Comparison of ENCODE assay signal across 8 cellular contexts in the genomic region with DNA sequence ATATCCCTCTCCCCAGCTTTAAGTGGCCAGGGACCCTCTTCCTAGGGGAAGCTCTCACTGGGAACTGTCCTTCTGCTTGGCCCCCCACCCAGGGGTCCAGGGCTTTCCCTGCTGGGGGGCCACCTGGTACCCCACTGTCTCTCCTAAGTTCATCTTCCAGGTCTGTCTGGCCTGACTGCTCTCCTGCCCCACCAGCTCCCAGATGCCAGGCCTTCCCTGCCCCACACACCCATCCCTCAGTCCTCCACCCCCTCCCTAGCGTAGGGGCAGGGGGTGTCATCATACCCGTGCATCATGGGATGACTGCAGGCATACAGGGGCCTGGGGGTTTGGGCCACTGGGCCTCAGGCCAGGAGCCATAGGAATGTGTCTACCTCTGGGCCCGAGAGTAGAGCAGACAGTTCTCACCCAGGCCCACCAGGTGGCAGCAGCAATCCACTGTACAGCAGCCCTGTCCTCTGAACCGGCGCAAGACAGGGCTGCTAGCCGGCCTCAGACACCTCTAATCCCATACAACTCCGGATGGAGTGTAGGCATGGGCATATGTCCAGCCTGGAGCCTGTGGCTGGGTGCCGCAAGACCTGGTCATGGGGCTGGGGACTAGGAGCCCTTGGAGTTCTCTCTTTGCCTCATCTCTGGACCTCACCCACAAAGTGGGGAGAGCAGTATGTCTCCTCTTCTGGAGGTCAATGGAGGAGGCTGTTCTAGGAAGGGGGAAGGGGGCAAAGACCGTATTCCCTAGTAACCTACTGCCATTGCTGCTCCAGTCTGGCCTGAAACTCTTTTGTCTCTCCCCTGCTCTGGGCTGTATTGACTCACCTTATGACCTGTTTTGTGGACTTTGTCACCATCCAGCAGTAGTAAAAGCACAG. TPM values are rescaled to one million over a fixed set of nuclear protein-coding genes. Genes with fewer than 3 reads are reported as not detected.
DNase-seq lines count a peak whose midpoint lies in the region; ATAC-seq and TF ChIP-seq lines count a peak whose summit lies in the region.

No MANE protein-coding gene starts in this region.

- TF ChIP-seq CTCF in OCI-LY7 (conservative IDR thresholded peaks at IDR 0.05; ENCODE audit: low read length) (peak; percentile 92), esophagus squamous epithelium (IDR thresholded peaks at IDR 0.05) (peak; percentile 88 to 94 (median 94)), natural killer cell (IDR thresholded peaks at IDR 0.05) (peak; percentile 92)

- CTCF ChIA-PET in OCI-LY7 (lab: Charles Lee; ENCODE audit: unreplicated experiment): interaction anchor here (0.7 to 1.2 kb wide), 3 partner anchors 9 to 36 kb away, joined by 3 to 7 read pairs (median 4); a partner anchor contains a TSS

- WGBS in esophagus squamous epithelium, 2 donors: 0% methylated on average over 1 of the region's 9 CpGs; no CpG with 5 or more reads in 1 of the 2 donors

- no peaks in the 10 kb centered on the region for H4K20me1 ChIP-seq in OCI-LY7 (ENCODE audit: insufficient read depth, low read length)

- ATAC-seq in GM19438 (IDR thresholded peaks at IDR 0.05; ENCODE audit: low read depth, unreplicated experiment) (peak; percentile 83), natural killer cell (peak; percentile 88 to 99 (median 96))
- ATAC-seq in stimulated activated naive B cell treated with anti-CD40 and anti-IgM and Interleukin-4, amounts not matched to agents 10 μg/mL and 1 μg/mL and 100 μg/mL, for 72 hours (replicated peaks): peak; percentile 96 to 97

- POLR2A ChIA-PET in OCI-LY7 (lab: Charles Lee): interaction anchor here (0.8 kb wide), 1 partner anchor 69 kb away, joined by 3 read pairs; no protein-coding TSS in a partner anchor

- H3K36me3 Mint-ChIP-seq in natural killer cell: no peaks in the 10 kb centered on the region
- no peaks in the 10 kb centered on the region for H3K36me3 Mint-ChIP-seq in stimulated activated naive B cell treated with anti-CD40 and anti-IgM and Interleukin-4, amounts not matched to agents 10 μg/mL and 1 μg/mL and 100 μg/mL, for 72 hours

- no TSS peak for BruUV-seq in OCI-LY7 (replicated peaks; lab: Mats Ljungman, UMichigan)

- H3K9me3 ChIP-seq in OCI-LY7 (ENCODE audit: low read length) (no peaks in the 10 kb centered on the region), esophagus squamous epithelium (no peaks in the 10 kb centered on the region)

- H3K4me3 ChIP-seq in OCI-LY7 (ENCODE audit: low read depth, low read length, poor library complexity, severe bottlenecking) (no peak overlapping the region), esophagus squamous epithelium (no peak overlapping the region)

- H3K27ac ChIP-seq in OCI-LY7 (ENCODE audit: low read depth, low read length, poor library complexity, severe bottlenecking): no peak overlapping the region
- H3K27ac ChIP-seq in esophagus squamous epithelium: no peak overlapping the region

- H3K27me3 ChIP-seq in esophagus squamous epithelium: peaks cover 0 to 6% (median 0%) of the 10 kb centered on the region in 4 donors

- no peak for TF ChIP-seq POLR2A in esophagus squamous epithelium (IDR thresholded peaks at IDR 0.05)

- H3K9me2 ChIP-seq in OCI-LY7 (ENCODE audit: insufficient read depth, low read length): no peaks in the 10 kb centered on the region

- 0 out of 2 replicates have a peak overlapping the region, but pooled peaks have one; percentile 42 for H2AFZ ChIP-seq in OCI-LY7 (ENCODE audit: low read length)

- H3K4me1 ChIP-seq in OCI-LY7 (ENCODE audit: insufficient read depth, low read length, poor library complexity, severe bottlenecking) (peaks cover 9% of the 10 kb centered on the region), esophagus squamous epithelium (peaks cover 0 to 14% (median 5%) of the 10 kb centered on the region in 3 donors)

- no peaks in the 10 kb centered on the region for H3K79me2 ChIP-seq in OCI-LY7 (ENCODE audit: insufficient read depth, low read depth, low read length)

- H3K27me3 Mint-ChIP-seq in natural killer cell (ENCODE audit: low read depth in 2 of 2): peaks cover 0 to 8% of the 10 kb centered on the region in 2 donors
- peaks cover 8 to 49% of the 10 kb centered on the region in 2 donors for H3K27me3 Mint-ChIP-seq in stimulated activated naive B cell treated with anti-CD40 and anti-IgM and Interleukin-4, amounts not matched to agents 10 μg/mL and 1 μg/mL and 100 μg/mL, for 72 hours

- intact Hi-C loops in OCI-LY7 (cut with micrococcal nuclease; ENCODE audit: unreplicated experiment): loop anchor here (1.0 to 5.0 kb wide), 5 partner anchors 36 to 239 kb away; no protein-coding TSS in a partner anchor
- intact Hi-C loops in esophagus squamous epithelium (cut with DNase I): no loop called here
- intact Hi-C loops in natural killer cell (cut with micrococcal nuclease): loop anchor here (1.0 to 5.0 kb wide), 2 partner anchors 100 to 108 kb away; no protein-coding TSS in a partner anchor

- no peaks in the 10 kb centered on the region for H3K9me3 Mint-ChIP-seq in natural killer cell
- no peaks in the 10 kb centered on the region for H3K9me3 Mint-ChIP-seq in stimulated activated naive B cell treated with anti-CD40 and anti-IgM and Interleukin-4, amounts not matched to agents 10 μg/mL and 1 μg/mL and 100 μg/mL, for 72 hours

- no peak overlapping the region for H3K4me3 Mint-ChIP-seq in natural killer cell
- peak overlapping the region in 1 of 2 donors; percentile 25 for H3K4me3 Mint-ChIP-seq in stimulated activated naive B cell treated with anti-CD40 and anti-IgM and Interleukin-4, amounts not matched to agents 10 μg/mL and 1 μg/mL and 100 μg/mL, for 72 hours

- peaks cover 0 to 9% of the 10 kb centered on the region in 2 donors for H3K4me1 Mint-ChIP-seq in natural killer cell
- H3K4me1 Mint-ChIP-seq in stimulated activated naive B cell treated with anti-CD40 and anti-IgM and Interleukin-4, amounts not matched to agents 10 μg/mL and 1 μg/mL and 100 μg/mL, for 72 hours: peaks cover 6 to 11% of the 10 kb centered on the region in 2 donors

- H3K36me3 ChIP-seq in OCI-LY7 (ENCODE audit: insufficient read depth, low read length) (no peaks in the 10 kb centered on the region), esophagus squamous epithelium (no peaks in the 10 kb centered on the region)

- H3K4me2 ChIP-seq in OCI-LY7 (ENCODE audit: low read length): no peak overlapping the region

- peak; percentile 64 for DNase-seq in CMK (ENCODE audit: low read depth)
- DNase-seq in HPDE6-E6E7 (ENCODE audit: extremely low spot score): peak; percentile 73
- DNase-seq in OCI-LY7 (ENCODE audit: low spot score): peak; percentile 83
- DNase-seq in activated T-cell treated with anti-CD3 and anti-CD28 coated beads for 24 hours (ENCODE audit: low read depth): peak; percentile 75
- no peak for DNase-seq in esophagus squamous epithelium (lab: John Stamatoyannopoulos, UW)
- DNase-seq in natural killer cell: peak; percentile 77
- peak; percentile 69 for DNase-seq in stimulated activated naive B cell treated with anti-CD40 and anti-IgM and Interleukin-4, amounts not matched to agents 10 μg/mL and 1 μg/mL and 100 μg/mL, for 72 hours

- peak overlapping the region in 1 of 2 donors; percentile 52 for H3K27ac Mint-ChIP-seq in natural killer cell
- peak overlapping the region; percentile 82 for H3K27ac Mint-ChIP-seq in stimulated activated naive B cell treated with anti-CD40 and anti-IgM and Interleukin-4, amounts not matched to agents 10 μg/mL and 1 μg/mL and 100 μg/mL, for 72 hours

RNA-seq across cellular contexts. Expression of a gene that starts 10.0 kb away (rescaled TPM):
- 117 and 134 TPM in 2 replicates for total RNA-seq in OCI-LY7 (2014; rRNA removed; shearing (Covaris generic))
- total RNA-seq in OCI-LY7 (2022) (92.8 and 109 TPM in 2 replicates), esophagus squamous epithelium (10 to 100 TPM; 34.5 to 67.8 (median 46.5) TPM), natural killer cell (10 to 100 TPM; 81.3 to 97.0 (median 88.6) TPM)

RNA-seq across cellular contexts. Expression of a gene that starts 17.8 kb away (rescaled TPM):
- 0.05 TPM in 1 of 2 replicates, not detected in the other for total RNA-seq in OCI-LY7 (2014; rRNA removed; shearing (Covaris generic))
- total RNA-seq in OCI-LY7 (2022) (0.57 and 0.59 TPM in 2 replicates), esophagus squamous epithelium (1 to 10 TPM; 1.5 to 5.7 (median 2.6) TPM), natural killer cell (under 1 TPM in 1 of 3 donors, not detected in 2; 0.21 TPM)

RNA-seq across cellular contexts. Expression of a gene that starts 28.6 kb away (rescaled TPM):
- total RNA-seq in OCI-LY7 (2014; rRNA removed; shearing (Covaris generic)): 0.31 and 0.47 TPM in 2 replicates
- total RNA-seq in OCI-LY7 (2022): 0.31 and 1.2 TPM in 2 replicates
- under 1 TPM in 3 of 4 donors, not detected in 1; 0.38 to 0.53 (median 0.44) TPM for total RNA-seq in esophagus squamous epithelium
- total RNA-seq in natural killer cell: under 1 TPM in 1 of 3 donors, not detected in 2; 0.65 TPM

RNA-seq across cellular contexts. Expression of a gene that starts 36.9 kb away (rescaled TPM):
- 51.4 and 57.4 TPM in 2 replicates for total RNA-seq in OCI-LY7 (2014; rRNA removed; shearing (Covaris generic))
- total RNA-seq in OCI-LY7 (2022) (48.2 and 54.3 TPM in 2 replicates), esophagus squamous epithelium (10 to 100 TPM; 32.1 to 68.7 (median 53.5) TPM), natural killer cell (10 to 100 TPM; 32.8 to 42.6 (median 36.7) TPM)

RNA-seq across cellular contexts. Expression of a gene that starts 49.9 kb away (rescaled TPM):
- total RNA-seq in OCI-LY7 (2014; rRNA removed; shearing (Covaris generic)): 69.6 and 75.3 TPM in 2 replicates
- total RNA-seq in OCI-LY7 (2022): 93.6 and 104 TPM in 2 replicates
- 10 to 100 TPM; 20.1 to 44.7 (median 33.6) TPM for total RNA-seq in esophagus squamous epithelium
- total RNA-seq in natural killer cell: 10 to 100 TPM in 1 of 3 donors, 1 to 10 TPM in 2; 6.1 to 11.6 (median 8.7) TPM
